ENCODE assay signal across 9 cellular contexts in the genomic region with DNA sequence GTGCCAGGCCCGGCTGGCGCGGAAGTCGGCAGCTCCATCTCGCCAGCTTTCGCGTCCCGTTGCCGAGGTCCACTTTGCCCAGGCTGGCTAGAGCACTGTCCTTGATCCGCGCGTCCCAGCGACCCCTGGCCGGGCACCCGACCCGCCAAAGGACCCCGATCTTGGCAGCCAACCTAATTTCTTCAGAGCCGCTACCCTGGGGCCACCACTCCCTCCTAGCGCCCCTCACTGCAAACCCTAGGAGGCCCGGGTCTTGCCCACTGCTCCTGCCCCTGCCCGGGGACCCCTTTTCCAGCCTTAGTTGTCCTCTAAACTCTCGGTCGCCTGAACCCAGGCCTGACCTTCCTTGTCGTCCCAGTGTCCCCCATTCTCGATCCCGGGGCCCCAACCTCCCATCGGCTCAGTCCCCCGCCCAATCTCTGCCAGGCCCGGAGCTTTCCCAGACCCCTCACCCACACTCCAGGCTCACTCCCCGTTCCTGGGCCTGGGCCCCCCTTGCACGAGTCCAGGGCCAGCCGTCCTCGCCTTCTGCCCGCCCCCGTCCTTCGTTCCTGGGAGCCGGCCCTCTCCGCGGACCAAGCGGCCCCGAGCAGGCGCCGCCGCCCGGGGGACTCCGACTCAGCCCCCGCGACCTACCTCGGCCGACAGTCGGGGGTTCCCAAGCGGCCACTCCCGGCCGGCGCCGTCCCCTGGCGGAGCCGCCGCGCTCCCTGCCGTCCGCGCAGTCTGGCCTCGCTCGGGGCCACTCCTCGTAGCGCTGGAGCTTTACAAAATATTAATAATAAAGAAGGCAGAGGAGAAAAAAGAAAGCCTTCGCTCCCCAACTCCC. TPM values are rescaled to one million over a fixed set of nuclear protein-coding genes. Genes with fewer than 3 reads are reported as not detected.
DNase-seq lines count a peak whose midpoint lies in the region; ATAC-seq and TF ChIP-seq lines count a peak whose summit lies in the region.
"Had no signal": no experiment of that assay in that cellular context is flagged by ENCODE, and none has a peak within 500 bp of the region (broad histone marks: within the 10 kb centered on the region; RNA-seq: fewer than 3 reads in every experiment).

No MANE protein-coding gene starts in this region.

- intact Hi-C loops in left ventricle myocardium inferior (cut with micrococcal nuclease): loop anchor here (10.0 kb wide), 1 partner anchor 72 kb away; no protein-coding TSS in a partner anchor
- intact Hi-C loops in Right ventricle myocardium inferior (cut with DNase I): no loop called here
- intact Hi-C loops in MCF 10A (cut with micrococcal nuclease): loop anchor here (5.0 kb wide), 1 partner anchor 79 kb away; no protein-coding TSS in a partner anchor

- H3K36me3 ChIP-seq in left ventricle myocardium inferior: no peaks in the 10 kb centered on the region

- no peak for ATAC-seq in Right ventricle myocardium inferior
- no peak for ATAC-seq in naive B cell (ENCODE audit: low read depth in 2 of 2)
- ATAC-seq in GM18909 (IDR thresholded peaks at IDR 0.05; ENCODE audit: poor library complexity, unreplicated experiment): no peak

- BruUV-seq in MCF 10A (replicated peaks; lab: Mats Ljungman, UMichigan): no TSS peak

- peaks cover 51% of the 10 kb centered on the region for H3K4me1 ChIP-seq in left ventricle myocardium inferior

- H3K4me1 Mint-ChIP-seq in MCF 10A (ENCODE audit: insufficient read depth, unreplicated experiment) (peaks cover 6% of the 10 kb centered on the region), naive B cell (peaks cover 19 to 44% (median 36%) of the 10 kb centered on the region in 3 donors)

- H3K9me3 Mint-ChIP-seq in MCF 10A (ENCODE audit: unreplicated experiment) (no peaks in the 10 kb centered on the region), naive B cell (peaks cover 0 to 1% (median 0%) of the 10 kb centered on the region in 7 donors)

- H3K27me3 Mint-ChIP-seq in MCF 10A (ENCODE audit: insufficient read depth, unreplicated experiment) (peaks cover 14% of the 10 kb centered on the region), naive B cell (peaks cover 43 to 79% (median 75%) of the 10 kb centered on the region in 3 donors)

- no peak for DNase-seq in left ventricle myocardium inferior
- no peak for DNase-seq in Right ventricle myocardium inferior (ENCODE audit: missing footprints)
- peak; percentile 2 for DNase-seq in MCF 10A (ENCODE audit: unreplicated experiment)
- DNase-seq in naive B cell: no peak
- DNase-seq in MV-4-11 (lab: John Stamatoyannopoulos, UW): no peak
- DNase-seq in putamen (ENCODE audit: low spot score): no peak
- no peak for DNase-seq in islet precursor cell
- DNase-seq: midbrain had no signal

- peak overlapping the region; percentile 23 for H3K27ac ChIP-seq in left ventricle myocardium inferior (replicated peaks)

- H3K4me3 ChIP-seq in left ventricle myocardium inferior: peak overlapping the region; percentile 64

- no peaks in the 10 kb centered on the region for H3K36me3 Mint-ChIP-seq in MCF 10A (ENCODE audit: insufficient read depth, unreplicated experiment)
- no peaks in the 10 kb centered on the region for H3K36me3 Mint-ChIP-seq in naive B cell

- no peak overlapping the region for H3K27ac Mint-ChIP-seq in MCF 10A (ENCODE audit: low read depth, unreplicated experiment)
- peak overlapping the region in 4 of 6 donors; percentile 21 to 62 (median 56) for H3K27ac Mint-ChIP-seq in naive B cell

- H3K4me3 Mint-ChIP-seq in MCF 10A (ENCODE audit: unreplicated experiment): peak overlapping the region; percentile 61
- H3K4me3 Mint-ChIP-seq in naive B cell: peak overlapping the region; percentile 73 to 89 (median 82)

- TF ChIP-seq CTCF in left ventricle myocardium inferior (IDR thresholded peaks at IDR 0.05; ENCODE audit: borderline replicate concordance) (no peak), MCF 10A (IDR thresholded peaks at IDR 0.05; ENCODE audit: unreplicated experiment) (no peak)

- H3K9me3 ChIP-seq in left ventricle myocardium inferior (replicated peaks): no peaks in the 10 kb centered on the region

- H3K27me3 ChIP-seq in left ventricle myocardium inferior (ENCODE audit: low read depth): peaks cover 95% of the 10 kb centered on the region

- CTCF ChIA-PET in MCF 10A (lab: Yijun Ruan, JAX): interaction anchor here (0.9 to 1.6 kb wide), 5 partner anchors 14 to 113 kb away, joined by 3 to 7 read pairs (median 4); no protein-coding TSS in a partner anchor

- POLR2A ChIA-PET in MCF 10A (lab: Yijun Ruan, JAX): interaction anchor here (0.6 to 3.0 kb wide), 5 partner anchors 19 to 189 kb away, joined by 3 to 14 read pairs (median 6); no protein-coding TSS in a partner anchor

RNA-seq across cellular contexts. Expression of gene LMX1B, which starts 0.7 kb away (rescaled TPM):
- total RNA-seq in left ventricle myocardium inferior (1.3 TPM), Right ventricle myocardium inferior (1.2 TPM), MCF 10A (2022) (3.4 and 3.9 TPM in 2 replicates)
- not detected for polyA plus RNA-seq in naive B cell (ENCODE audit: low read depth in 6 of 6)
